19 cellular contexts compared by ENCODE assay signal in genomic region chr4:186249785-186250739, GRCh38. TPM values are rescaled to one million over a fixed set of nuclear protein-coding genes. Genes with fewer than 3 reads are reported as not detected.
DNase-seq lines count a peak whose midpoint lies in the region; ATAC-seq and TF ChIP-seq lines count a peak whose summit lies in the region.
"Had no signal": no experiment of that assay in that cellular context is flagged by ENCODE, and none has a peak within 500 bp of the region (broad histone marks: within the 10 kb centered on the region; RNA-seq: fewer than 3 reads in every experiment).

No MANE protein-coding gene starts in this region.

- H3K9me3 ChIP-seq in SK-N-SH, result no peaks in the 10 kb centered on the region
- H3K9me3 ChIP-seq: esophagus squamous epithelium, psoas muscle, thoracic aorta had no signal

- peaks cover 16% of the 10 kb centered on the region for H3K4me1 Mint-ChIP-seq in neural crest cell
- H3K4me1 Mint-ChIP-seq: activated naive CD4-positive, alpha-beta T cell treated with anti-CD3 and anti-CD28 coated beads, Interleukin-2, amount 10 ng/mL, durations not matched to agents 7 days and 5 days; nephron; stimulated activated effector memory CD8-positive, alpha-beta T cell treated with anti-CD3 and anti-CD28 coated beads, Interleukin-12 subunit alpha, Interleukin-12 subunit beta, amount 100 ng/mL, for 72 hours had no signal

- H3K27me3 ChIP-seq in SK-N-SH (ENCODE audit: insufficient read depth), result no peaks in the 10 kb centered on the region
- H3K27me3 ChIP-seq: BLaER1, esophagus squamous epithelium, spleen had no signal

- H3F3A ChIP-seq in SK-N-SH (replicated peaks; ENCODE audit: insufficient read depth), result no peaks in the 10 kb centered on the region

- H3K27ac ChIP-seq in SK-N-SH (ENCODE audit: low read depth in 2 of 2, low read length in 1 of 2), result no peak overlapping the region
- H3K27ac ChIP-seq: BLaER1, esophagus squamous epithelium, KMS-11, psoas muscle, spleen, thoracic aorta had no signal

- no peak overlapping the region for H3K9ac ChIP-seq in SK-N-SH
- H3K9ac ChIP-seq: BLaER1, KMS-11 had no signal

- 28% methylated on average over 8 of the region's 8 CpGs for WGBS in SK-N-SH (ENCODE audit: low lambda C conversion rate)

- TF ChIP-seq CTCF in fibroblast of villous mesenchyme (IDR thresholded peaks at IDR 0.05; ENCODE audit: insufficient read depth, low read depth, low read length), result no peak
- TF ChIP-seq CTCF in neural crest cell (conservative IDR thresholded peaks at IDR 0.05), result no peak
- no peak for TF ChIP-seq CTCF in SK-N-SH (IDR thresholded peaks at IDR 0.05)

- TF ChIP-seq EP300 in SK-N-SH (IDR thresholded peaks at IDR 0.05; ENCODE audit: borderline replicate concordance in 1 of 2, low read depth in 1 of 2, low read length in 1 of 2), result no peak

- H3K27me3 Mint-ChIP-seq in neural crest cell (ENCODE audit: low read depth), result peaks cover 2% of the 10 kb centered on the region

- peaks cover 13% of the 10 kb centered on the region for H3K9me3 Mint-ChIP-seq in neural crest cell
- H3K9me3 Mint-ChIP-seq: activated naive CD4-positive, alpha-beta T cell treated with anti-CD3 and anti-CD28 coated beads, Interleukin-2, amount 10 ng/mL, durations not matched to agents 7 days and 5 days; stimulated activated effector memory CD8-positive, alpha-beta T cell treated with anti-CD3 and anti-CD28 coated beads, Interleukin-12 subunit alpha, Interleukin-12 subunit beta, amount 100 ng/mL, for 72 hours had no signal

- no peak overlapping the region for H3K4me3 ChIP-seq in fibroblast of villous mesenchyme (ENCODE audit: low read depth, low read length)
- no peak overlapping the region for H3K4me3 ChIP-seq in SK-N-SH (ENCODE audit: low read depth in 2 of 2, low read length in 1 of 2)
- H3K4me3 ChIP-seq: BLaER1, esophagus squamous epithelium, psoas muscle, spleen, thoracic aorta had no signal

- no peak overlapping the region for H3K4me2 ChIP-seq in SK-N-SH
- H3K4me2 ChIP-seq: BLaER1, KMS-11 had no signal

- no peaks in the 10 kb centered on the region for H3K36me3 ChIP-seq in SK-N-SH (replicated peaks in 1 of 2; ENCODE audit: control insufficient read depth in 1 of 2, insufficient read depth in 2 of 2, low read length in 1 of 2)
- H3K36me3 ChIP-seq: BLaER1, thoracic aorta had no signal

- H3K4me3 Mint-ChIP-seq in neural crest cell, result no peak overlapping the region
- H3K4me3 Mint-ChIP-seq: activated naive CD4-positive, alpha-beta T cell treated with anti-CD3 and anti-CD28 coated beads, Interleukin-2, amount 10 ng/mL, durations not matched to agents 7 days and 5 days; nephron; stimulated activated effector memory CD8-positive, alpha-beta T cell treated with anti-CD3 and anti-CD28 coated beads, Interleukin-12 subunit alpha, Interleukin-12 subunit beta, amount 100 ng/mL, for 72 hours had no signal

- H4K20me1 ChIP-seq in SK-N-SH (ENCODE audit: insufficient read depth), result no peaks in the 10 kb centered on the region
- H4K20me1 ChIP-seq: BLaER1 had no signal

- H3K27ac Mint-ChIP-seq in neural crest cell (ENCODE audit: unreplicated experiment), result peak overlapping the region; percentile 19
- H3K27ac Mint-ChIP-seq: activated naive CD4-positive, alpha-beta T cell treated with anti-CD3 and anti-CD28 coated beads, Interleukin-2, amount 10 ng/mL, durations not matched to agents 7 days and 5 days; nephron; stimulated activated effector memory CD8-positive, alpha-beta T cell treated with anti-CD3 and anti-CD28 coated beads, Interleukin-12 subunit alpha, Interleukin-12 subunit beta, amount 100 ng/mL, for 72 hours had no signal

- no peak overlapping the region for H2AFZ ChIP-seq in SK-N-SH (ENCODE audit: low read depth)

- peak; percentile 17 for DNase-seq in HPDE6-E6E7 (ENCODE audit: extremely low spot score)
- peak; percentile 12 for DNase-seq in amniotic stem cell (lab: John Stamatoyannopoulos, UW)
- peak; percentile 23 for DNase-seq in fibroblast of villous mesenchyme (ENCODE audit: low read depth)
- DNase-seq in neural crest cell (ENCODE audit: low read depth, low spot score), result no peak
- DNase-seq in activated naive CD4-positive, alpha-beta T cell treated with anti-CD3 and anti-CD28 coated beads, Interleukin-2, amount 50 U/mL, for 16 hours, result no peak
- DNase-seq in SK-N-SH, result no peak
- DNase-seq: activated naive CD4-positive, alpha-beta T cell treated with anti-CD3 and anti-CD28 coated beads, Interleukin-2, amount 10 ng/mL, durations not matched to agents 7 days and 5 days; esophagus squamous epithelium; GF-D8; NCI-H1417; NCI-H82; psoas muscle; spleen had no signal

- H3K4me1 ChIP-seq in SK-N-SH (ENCODE audit: control insufficient read depth in 1 of 2, insufficient read depth in 2 of 2, low read depth in 1 of 2, low read length in 1 of 2), result no peaks in the 10 kb centered on the region
- H3K4me1 ChIP-seq: BLaER1, esophagus squamous epithelium, psoas muscle, spleen had no signal

- POLR2A ChIA-PET in SK-N-SH (lab: Yijun Ruan, JAX), result no interaction called here

- H3K9me2 ChIP-seq in SK-N-SH, result no peaks in the 10 kb centered on the region

- TF ChIP-seq RAD21 in SK-N-SH (IDR thresholded peaks at IDR 0.05; ENCODE audit: low read length), result no peak

- no peak for ATAC-seq in GM19455 (IDR thresholded peaks at IDR 0.05; ENCODE audit: unreplicated experiment)
- ATAC-seq: psoas muscle; stimulated activated effector memory CD8-positive, alpha-beta T cell treated with anti-CD3 and anti-CD28 coated beads, Interleukin-12 subunit alpha, Interleukin-12 subunit beta, amount 100 ng/mL, for 72 hours had no signal

- H3K79me2 ChIP-seq in SK-N-SH (ENCODE audit: insufficient read depth), result no peaks in the 10 kb centered on the region

- CTCF ChIA-PET in SK-N-SH (lab: Yijun Ruan, JAX), result no interaction called here

- no peaks in the 10 kb centered on the region for H3K36me3 Mint-ChIP-seq in neural crest cell (ENCODE audit: low read depth)
- H3K36me3 Mint-ChIP-seq: activated naive CD4-positive, alpha-beta T cell treated with anti-CD3 and anti-CD28 coated beads, Interleukin-2, amount 10 ng/mL, durations not matched to agents 7 days and 5 days had no signal

TF ChIP-seq in SK-N-SH, 30 proteins besides CTCF, POLR2A, EP300 and RAD21 (continues in another document):
- no peak for TF ChIP-seq ELF1 (IDR thresholded peaks at IDR 0.05)
- no peak for TF ChIP-seq GATA2 (CRISPR knock-in tag; IDR thresholded peaks at IDR 0.05)
- no peak for TF ChIP-seq RCOR1 (IDR thresholded peaks at IDR 0.05; ENCODE audit: low read length)
- no peak for TF ChIP-seq TCF12 (IDR thresholded peaks at IDR 0.05)
- no peak for TF ChIP-seq ZBTB33 (IDR thresholded peaks at IDR 0.05; ENCODE audit: borderline replicate concordance, low read depth)
- no peak for TF ChIP-seq FOXM1 (IDR thresholded peaks at IDR 0.05; ENCODE audit: low read depth)
- no peak for TF ChIP-seq RXRA (IDR thresholded peaks at IDR 0.05; ENCODE audit: borderline replicate concordance, low read depth)
- TF ChIP-seq USF2 (IDR thresholded peaks at IDR 0.05; ENCODE audit: borderline replicate concordance, low read depth, low read length), result no peak
- TF ChIP-seq TAF1 (IDR thresholded peaks at IDR 0.05; ENCODE audit: borderline replicate concordance, low read depth, low read length), result no peak
- no peak for TF ChIP-seq CHD2 (IDR thresholded peaks at IDR 0.05; ENCODE audit: low read length, partially characterized antibody)
- TF ChIP-seq IRF3 (IDR thresholded peaks at IDR 0.05; ENCODE audit: low read depth, low read length), result no peak
- TF ChIP-seq JUND (IDR thresholded peaks at IDR 0.05), result no peak

RNA-seq across cellular contexts. Expression of gene F11, which starts 15.9 kb away (rescaled TPM):
- not detected in 2 replicates for total RNA-seq in fibroblast of villous mesenchyme
- not detected in 2 replicates for total RNA-seq in neural crest cell
- not detected in 2 replicates for polyA plus RNA-seq in SK-N-SH (2012; rRNA removed)
- polyA plus RNA-seq in SK-N-SH (2012; cell fraction: cytosol; rRNA removed), result not detected in 2 replicates
- polyA plus RNA-seq in SK-N-SH (2012; cell fraction: nucleus; rRNA removed), result not detected in 2 replicates
- total RNA-seq: esophagus squamous epithelium, thoracic aorta had no signal
- polyA plus RNA-seq: spleen had no signal

RNA-seq across cellular contexts. Expression of gene KLKB1, which starts 22.8 kb away (rescaled TPM):
- total RNA-seq in fibroblast of villous mesenchyme (not detected in 2 replicates), neural crest cell (0.36 and 0.49 TPM in 2 replicates)
- polyA plus RNA-seq in SK-N-SH (2012; rRNA removed), result 0.03 and 0.12 TPM in 2 replicates
- polyA plus RNA-seq in SK-N-SH (2012; cell fraction: cytosol; rRNA removed), result not detected in 2 replicates
- polyA plus RNA-seq in SK-N-SH (2012; cell fraction: nucleus; rRNA removed), result 0.13 and 0.23 TPM in 2 replicates

RNA-seq across cellular contexts. Expression of gene CYP4V2, which starts 58.7 kb away (rescaled TPM):
- total RNA-seq in fibroblast of villous mesenchyme (12.9 and 15.1 TPM in 2 replicates), neural crest cell (6.4 and 7.1 TPM in 2 replicates)
- 7.8 and 10.0 TPM in 2 replicates for polyA plus RNA-seq in SK-N-SH (2012; rRNA removed)
- polyA plus RNA-seq in SK-N-SH (2012; cell fraction: cytosol; rRNA removed), result 10.4 and 11.7 TPM in 2 replicates
- 14.5 and 17.6 TPM in 2 replicates for polyA plus RNA-seq in SK-N-SH (2012; cell fraction: nucleus; rRNA removed)

Comparison
In these comparisons a context has a peak if more than half of its experiments do, and no peak if none do; other contexts are left out.
1. DNase-seq: peak in HPDE6-E6E7 (single experiment), amniotic stem cell (single experiment) and fibroblast of villous mesenchyme (single experiment); none in neural crest cell (single experiment), activated naive CD4-positive, alpha-beta T cell treated with anti-CD3 and anti-CD28 coated beads, Interleukin-2, amount 50 U/mL, for 16 hours (single experiment) and SK-N-SH (single experiment).